Comparison of ENCODE assay signal across 26 cellular contexts in genomic region chr3:33962383-33962782, GRCh38.
"Had no signal": no experiment of that assay in that cellular context is flagged by ENCODE, and none has a peak within 500 bp of the region (broad histone marks: within the 10 kb centered on the region; RNA-seq: fewer than 3 reads in every experiment).

No MANE protein-coding gene starts in this region.

- H3K4me2 ChIP-seq: SK-N-SH had no signal

- H3K27me3 ChIP-seq: ascending aorta, body of pancreas, colonic mucosa, SJCRH30 had no signal

- H3K4me1 ChIP-seq: ascending aorta, body of pancreas, colonic mucosa, SJCRH30 had no signal

- H3K36me3 ChIP-seq: ascending aorta, colonic mucosa, SJCRH30 had no signal

- H3K4me3 ChIP-seq: ascending aorta, body of pancreas, colonic mucosa, SJCRH30 had no signal

- DNase-seq: activated CD4-positive, alpha-beta memory T cell treated with anti-CD3 and anti-CD28 coated beads for 36 hours; activated CD4-positive, alpha-beta T cell treated with anti-CD3 and anti-CD28 coated beads, Interleukin-2, amount 10 ng/mL, durations not matched to agents 7 days and 5 days; activated CD4-positive, CD25-positive, alpha-beta regulatory T cell; activated CD8-positive, alpha-beta memory T cell treated with anti-CD3 and anti-CD28 coated beads for 24 hours; activated effector memory CD4-positive, alpha-beta T cell treated with anti-CD3 and anti-CD28 coated beads, Interleukin-2, amount 50 U/mL, for 16 hours; activated naive CD4-positive, alpha-beta T cell treated with Interleukin-2 at 50 U/mL for 16 hours; activated naive CD8-positive, alpha-beta T cell treated with anti-CD3 and anti-CD28 coated beads, Interleukin-2, amount 50 U/mL, for 24 hours; activated T-cell treated with anti-CD3 and anti-CD28 coated beads, Interleukin-2, amount 50 U/mL, for 4 hours; amniotic stem cell; body of pancreas; colonic mucosa; NCI-H1092; NCI-H1417; NCI-H1694; NCI-H2029; NCI-H510A treated with DMSO at 0.1 percent for 48 hours; NCI-H69; NK-92 treated with Interleukin-12 subunit alpha and Interleukin-12 subunit beta, amount 100 ng/mL, for 24 hours; OCI-M1; Right ventricle myocardium superior; SJCRH30; SK-N-SH; T-helper 1 cell had no signal

- H3K9me3 ChIP-seq: ascending aorta, colonic mucosa, SJCRH30, SK-N-SH had no signal

- H3K9ac ChIP-seq: SK-N-SH had no signal

- H3K27ac ChIP-seq: ascending aorta, body of pancreas, colonic mucosa, RWPE1, SJCRH30, VCaP had no signal
